ENCODE assay signal across 9 cellular contexts in genomic region chr3:31048143-31048542, GRCh38.
"Had no signal": no experiment of that assay in that cellular context is flagged by ENCODE, and none has a peak within 500 bp of the region (broad histone marks: within the 10 kb centered on the region; RNA-seq: fewer than 3 reads in every experiment).

No MANE protein-coding gene starts in this region.

- H3K4me3 ChIP-seq: GM23338, K562 had no signal

- DNase-seq: H9, HFFc6, IMR-90 had no signal

- FAIRE-seq: H1, H54, HTR-8/SVneo, K562 had no signal

- H2AFZ ChIP-seq: GM23338 had no signal

- H3K4me2 ChIP-seq: GM23338 had no signal

- ATAC-seq: GM23338, HCT116, K562 had no signal
